Comparison of ENCODE assay signal across 9 cellular contexts in the genomic region with DNA sequence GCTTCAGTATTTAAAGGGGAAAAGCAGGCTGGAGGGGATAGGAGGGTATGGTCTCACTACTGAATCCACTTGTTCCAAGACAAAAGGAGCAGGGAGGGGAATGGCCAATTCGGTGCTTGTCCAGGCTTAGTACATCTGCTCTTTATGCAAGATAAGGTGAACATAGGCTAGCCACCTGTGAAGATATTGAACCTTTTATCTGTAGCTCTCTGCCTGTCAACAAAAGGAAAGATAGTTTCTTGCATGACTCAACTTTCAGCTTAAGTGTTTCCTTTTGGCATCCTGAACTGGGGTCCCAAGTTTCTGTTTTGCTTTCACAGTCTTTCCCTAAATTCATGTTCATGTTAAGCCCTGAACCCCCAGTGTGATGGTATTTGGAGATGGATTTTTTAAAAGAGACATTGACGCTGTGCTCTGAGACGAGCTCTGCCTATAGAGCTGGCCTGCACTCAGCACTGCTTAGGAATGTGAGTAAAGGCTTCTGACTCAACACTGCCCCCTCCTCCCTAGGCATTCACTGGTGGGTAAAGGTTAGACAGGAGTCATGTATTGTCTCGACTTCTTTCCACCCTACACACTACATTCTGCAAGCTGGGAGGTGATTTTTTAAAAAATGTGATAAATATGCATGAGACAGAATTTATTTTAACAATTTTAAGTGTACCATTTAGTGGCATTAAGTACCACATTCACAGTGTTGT. TPM values are rescaled to one million over a fixed set of nuclear protein-coding genes. Genes with fewer than 3 reads are reported as not detected.
A peak's percentile ranks its signal among the peaks of the same experiment; 100 is the strongest.
DNase-seq lines count a peak whose midpoint lies in the region; ATAC-seq, FAIRE-seq and TF ChIP-seq lines count a peak whose summit lies in the region.
"Had no signal": no experiment of that assay in that cellular context is flagged by ENCODE, and none has a peak within 500 bp of the region (broad histone marks: within the 10 kb centered on the region; RNA-seq: fewer than 3 reads in every experiment).

No MANE protein-coding gene starts in this region.

- no peaks in the 10 kb centered on the region for H3K36me3 Mint-ChIP-seq in astrocyte (ENCODE audit: low read depth, unreplicated experiment)
- H3K36me3 Mint-ChIP-seq in CD8-positive, alpha-beta memory T cell: no peaks in the 10 kb centered on the region

- H2BK15ac ChIP-seq in mesendoderm (replicated peaks; ENCODE audit: low read depth): no peak overlapping the region

- peak overlapping the region; percentile 63 for H3K4me2 ChIP-seq in astrocyte (ENCODE audit: low read length)
- no peak overlapping the region for H3K4me2 ChIP-seq in mesendoderm (ENCODE audit: low read length)

- H2AK5ac ChIP-seq in mesendoderm (ENCODE audit: low read length): no peak overlapping the region

- no peak overlapping the region for H3K4me3 ChIP-seq in astrocyte (ENCODE audit: insufficient read depth, low read depth, low read length)
- H3K4me3 ChIP-seq in mesendoderm (ENCODE audit: low read length): no peak overlapping the region
- H3K4me3 ChIP-seq in stomach: no peak overlapping the region
- no peak overlapping the region for H3K4me3 ChIP-seq in CD8-positive, alpha-beta memory T cell (ENCODE audit: low read length)

- no peaks in the 10 kb centered on the region for H3K4me1 ChIP-seq in astrocyte (ENCODE audit: insufficient read depth, low read length)
- H3K4me1 ChIP-seq in mesendoderm (ENCODE audit: control insufficient read depth, low read depth, low read length): no peaks in the 10 kb centered on the region
- H3K4me1 ChIP-seq in stomach: peaks cover 0 to 26% (median 13%) of the 10 kb centered on the region in 4 donors
- no peaks in the 10 kb centered on the region for H3K4me1 ChIP-seq in CD8-positive, alpha-beta memory T cell (ENCODE audit: insufficient read depth, low read length)

- CTCF ChIA-PET in CD8-positive, alpha-beta memory T cell (lab: Charles Lee): no interaction called here

- no peak overlapping the region for H3K9ac ChIP-seq in astrocyte (ENCODE audit: low read length)
- no peak overlapping the region for H3K9ac ChIP-seq in mesendoderm (ENCODE audit: low read length)

- no peak overlapping the region for H3K23ac ChIP-seq in mesendoderm (ENCODE audit: low read length)

- H3K56ac ChIP-seq in mesendoderm (ENCODE audit: low read length): no peak overlapping the region

- POLR2A ChIA-PET in CD8-positive, alpha-beta memory T cell (lab: Charles Lee): no interaction called here

- H4K20me1 ChIP-seq in astrocyte (ENCODE audit: insufficient read depth, low read length): no peaks in the 10 kb centered on the region

- no CpG with 5 or more reads among the region's 4 CpGs for WGBS in mesendoderm (ENCODE audit: extremely low coverage, insufficient coverage, low lambda C conversion rate)
- 12 to 28% (median 24%) methylated on average over 4 of the region's 4 CpGs for WGBS in stomach, 5 donors

- no peaks in the 10 kb centered on the region for H3K9me3 ChIP-seq in astrocyte (ENCODE audit: insufficient read depth, low read depth, low read length)
- H3K9me3 ChIP-seq in stomach: no peaks in the 10 kb centered on the region
- H3K9me3 ChIP-seq in CD8-positive, alpha-beta memory T cell (ENCODE audit: low read length): no peaks in the 10 kb centered on the region

- peaks cover 17% of the 10 kb centered on the region for H3K4me1 Mint-ChIP-seq in astrocyte (ENCODE audit: low read depth, unreplicated experiment)
- H3K4me1 Mint-ChIP-seq in CD8-positive, alpha-beta memory T cell: peaks cover 0 to 9% (median 2%) of the 10 kb centered on the region in 3 donors

- H2BK120ac ChIP-seq in mesendoderm (ENCODE audit: low read depth, low read length): no peak overlapping the region

- peaks cover 6% of the 10 kb centered on the region for H3K27me3 Mint-ChIP-seq in astrocyte (ENCODE audit: low read depth, unreplicated experiment)
- H3K27me3 Mint-ChIP-seq in CD8-positive, alpha-beta memory T cell: peaks cover 6 to 9% of the 10 kb centered on the region in 2 donors

- no peak overlapping the region for H4K5ac ChIP-seq in mesendoderm (ENCODE audit: low read length)

- no peak overlapping the region for H3K4ac ChIP-seq in mesendoderm (ENCODE audit: low read depth, low read length)

- intact Hi-C loops in stomach (cut with DNase I; ENCODE audit: low total_unique reads): no loop called here

- H3K4me3 Mint-ChIP-seq in astrocyte (ENCODE audit: unreplicated experiment): no peak overlapping the region
- H3K4me3 Mint-ChIP-seq in CD8-positive, alpha-beta memory T cell: no peak overlapping the region

- H3K27me3 ChIP-seq in astrocyte (ENCODE audit: insufficient read depth, low read length) (no peaks in the 10 kb centered on the region), mesendoderm (ENCODE audit: insufficient read depth, low read length, poor library complexity) (no peaks in the 10 kb centered on the region), stomach (no peaks in the 10 kb centered on the region)
- no peaks in the 10 kb centered on the region for H3K27me3 ChIP-seq in CD8-positive, alpha-beta memory T cell (ENCODE audit: insufficient read depth, low read length, poor library complexity, severe bottlenecking)

- peak overlapping the region; percentile 7 for H2AFZ ChIP-seq in astrocyte (ENCODE audit: low read depth, low read length)

- H3K79me2 ChIP-seq in astrocyte (ENCODE audit: insufficient read depth, low read length) (no peaks in the 10 kb centered on the region), mesendoderm (ENCODE audit: control insufficient read depth, insufficient read depth, low read length) (no peaks in the 10 kb centered on the region)

- DNase-seq in EL: peak; percentile 29
- peak; percentile 54 for DNase-seq in astrocyte (ENCODE audit: low read depth)
- DNase-seq in mesendoderm: peak; percentile 77
- no peak for DNase-seq in stomach
- DNase-seq in CD8-positive, alpha-beta memory T cell: no peak
- DNase-seq: NCI-H1048 had no signal

- TF ChIP-seq EP300 in stomach (IDR thresholded peaks at IDR 0.05): no peak

- TF ChIP-seq CTCF in astrocyte (IDR thresholded peaks at IDR 0.05; ENCODE audit: insufficient read depth, low read depth, low read length): no peak
- no peak for TF ChIP-seq CTCF in stomach (IDR thresholded peaks at IDR 0.05)

- no peak for FAIRE-seq in astrocyte (lab: Jason Lieb, UNC)

- H3K79me1 ChIP-seq in mesendoderm (ENCODE audit: low read length): no peaks in the 10 kb centered on the region

- no peak overlapping the region for H3K27ac Mint-ChIP-seq in astrocyte (ENCODE audit: unreplicated experiment)
- H3K27ac Mint-ChIP-seq in CD8-positive, alpha-beta memory T cell: no peak overlapping the region

- no peaks in the 10 kb centered on the region for H3K36me3 ChIP-seq in astrocyte (ENCODE audit: insufficient read depth, low read length)
- H3K36me3 ChIP-seq in mesendoderm (ENCODE audit: control insufficient read depth, insufficient read depth, low read length): no peaks in the 10 kb centered on the region
- H3K36me3 ChIP-seq in stomach: no peaks in the 10 kb centered on the region
- no peaks in the 10 kb centered on the region for H3K36me3 ChIP-seq in CD8-positive, alpha-beta memory T cell (ENCODE audit: insufficient read depth, low read length)

- H3K27ac ChIP-seq in astrocyte (ENCODE audit: low read depth, low read length) (no peak overlapping the region), mesendoderm (ENCODE audit: low read depth, low read length) (no peak overlapping the region), stomach (no peak overlapping the region)
- H3K27ac ChIP-seq in CD8-positive, alpha-beta memory T cell (ENCODE audit: low read depth, low read length): no peak overlapping the region

- no peak overlapping the region for H2BK5ac ChIP-seq in mesendoderm (ENCODE audit: low read length)

- H3K18ac ChIP-seq in mesendoderm (ENCODE audit: low read length): no peak overlapping the region

- no peaks in the 10 kb centered on the region for H3K9me3 Mint-ChIP-seq in astrocyte (ENCODE audit: unreplicated experiment)
- H3K9me3 Mint-ChIP-seq in CD8-positive, alpha-beta memory T cell: no peaks in the 10 kb centered on the region

- ATAC-seq in HG03354 (IDR thresholded peaks at IDR 0.05; ENCODE audit: poor library complexity, severe bottlenecking, unreplicated experiment) (peak; percentile 41), HG03469 (IDR thresholded peaks at IDR 0.05; ENCODE audit: unreplicated experiment) (no peak), HG03139 (IDR thresholded peaks at IDR 0.05; ENCODE audit: unreplicated experiment) (no peak)

- TF ChIP-seq POLR2A in stomach (IDR thresholded peaks at IDR 0.05): no peak

- H4K8ac ChIP-seq in mesendoderm (ENCODE audit: low read depth, low read length): no peak overlapping the region

RNA-seq across cellular contexts. Expression of a gene that starts 28.2 kb away (rescaled TPM):
- total RNA-seq in astrocyte: 1.2 and 1.7 TPM in 2 replicates
- polyA plus RNA-seq in mesendoderm (2013, experiment 1 of 2): 4.5 TPM
- 4.9 TPM for polyA plus RNA-seq in mesendoderm (2013, experiment 2 of 2)
- total RNA-seq in stomach: 100 to 1,000 TPM in 1 of 5 donors, 10 to 100 TPM in 3, 1 to 10 TPM in 1; 7.0 to 101 (median 35.9) TPM
- polyA plus RNA-seq in stomach: 10 to 100 TPM in 2 of 3 donors, 1 to 10 TPM in 1; 5.6 to 24.7 (median 16.1) TPM
- total RNA-seq in CD8-positive, alpha-beta memory T cell: under 1 TPM; 0.46 to 0.80 TPM
- polyA plus RNA-seq in CD8-positive, alpha-beta memory T cell: 0.31 TPM

RNA-seq across cellular contexts. Expression of a gene that starts 58.6 kb away (rescaled TPM):
- 9.1 and 10.3 TPM in 2 replicates for total RNA-seq in astrocyte
- 0.53 TPM for polyA plus RNA-seq in mesendoderm (2013, experiment 1 of 2)
- polyA plus RNA-seq in mesendoderm (2013, experiment 2 of 2): 0.50 TPM
- total RNA-seq in stomach: 10 to 100 TPM in 4 of 5 donors, 1 to 10 TPM in 1; 7.0 to 33.2 (median 13.6) TPM
- 10 to 100 TPM in 1 of 3 donors, 1 to 10 TPM in 2; 6.0 to 11.5 (median 7.0) TPM for polyA plus RNA-seq in stomach
- total RNA-seq in CD8-positive, alpha-beta memory T cell: 10 to 100 TPM; 10.9 to 11.8 TPM
- polyA plus RNA-seq in CD8-positive, alpha-beta memory T cell: 30.1 TPM

Comparison
In these comparisons a context has a peak if more than half of its experiments do, and no peak if none do; other contexts are left out.
1. DNase-seq: peak in EL (single experiment), astrocyte (single experiment) and mesendoderm (single experiment); none in stomach (single experiment) and CD8-positive, alpha-beta memory T cell (0 of 5).